ENCODE assay signal across 13 cellular contexts in the genomic region with DNA sequence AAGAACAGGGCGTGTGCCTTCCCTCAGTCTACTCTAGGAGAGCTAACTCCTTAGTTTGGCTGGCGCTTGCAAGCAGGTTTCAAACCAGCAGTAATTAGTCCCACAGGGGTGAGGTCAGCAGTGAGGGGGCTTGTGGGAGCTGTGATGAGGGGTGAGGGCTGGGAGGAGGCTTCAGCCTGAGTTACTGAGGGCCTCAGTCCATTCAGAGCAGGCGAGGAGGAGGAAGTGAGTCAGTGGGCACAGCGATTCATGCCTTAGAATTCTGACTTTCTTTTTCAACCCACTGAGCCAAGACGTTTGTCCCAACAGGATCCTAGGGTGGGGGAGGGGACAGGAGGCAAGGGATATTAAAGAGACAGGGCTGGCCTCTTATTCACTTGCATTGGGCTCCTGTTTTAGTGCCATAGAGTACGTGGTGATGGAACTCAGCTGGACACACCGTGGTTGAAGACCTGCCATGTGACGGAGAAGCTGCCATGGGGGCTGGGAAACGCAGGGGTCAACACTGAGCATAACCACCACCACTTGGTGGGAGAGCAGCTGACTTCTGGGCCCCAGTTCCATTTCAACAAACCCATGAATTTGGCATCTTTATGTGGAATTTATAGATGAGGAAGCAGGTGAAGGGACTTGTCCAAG. TPM values are rescaled to one million over a fixed set of nuclear protein-coding genes. Genes with fewer than 3 reads are reported as not detected.
DNase-seq lines count a peak whose midpoint lies in the region; ATAC-seq and TF ChIP-seq lines count a peak whose summit lies in the region.
"Had no signal": no experiment of that assay in that cellular context is flagged by ENCODE, and none has a peak within 500 bp of the region (broad histone marks: within the 10 kb centered on the region; RNA-seq: fewer than 3 reads in every experiment).

No MANE protein-coding gene starts in this region.

- no peaks in the 10 kb centered on the region for H3K36me3 ChIP-seq in thyroid gland
- H3K36me3 ChIP-seq: right atrium auricular region had no signal

- H3K9me3 Mint-ChIP-seq in activated naive CD4-positive, alpha-beta T cell treated with anti-CD3 and anti-CD28 coated beads for 36 hours, result no peaks in the 10 kb centered on the region
- H3K9me3 Mint-ChIP-seq: stimulated activated naive CD8-positive, alpha-beta T cell treated with anti-CD3 and anti-CD28 coated beads, Interleukin-15, Interleukin-2, amounts not matched to agents 100 ng/mL and 50 ng/mL, for 24 hours had no signal

- H3K4me1 ChIP-seq in thyroid gland, result peaks cover 8 to 55% of the 10 kb centered on the region in 2 donors

- H3K36me3 Mint-ChIP-seq in activated naive CD4-positive, alpha-beta T cell treated with anti-CD3 and anti-CD28 coated beads for 36 hours (ENCODE audit: low read depth), result no peaks in the 10 kb centered on the region

- no peaks in the 10 kb centered on the region for H3K9me3 ChIP-seq in thyroid gland
- H3K9me3 ChIP-seq: right atrium auricular region had no signal

- peak overlapping the region in 2 of 3 donors; percentile 6 to 51 for H3K27ac ChIP-seq in thyroid gland
- H3K27ac ChIP-seq: right atrium auricular region had no signal

- H3K4me3 ChIP-seq in foreskin fibroblast (ENCODE audit: low read depth in 1 of 2, low read length in 2 of 2) (no peak overlapping the region), thyroid gland (replicated peaks in 1 of 3) (no peak overlapping the region)
- H3K4me3 ChIP-seq: right atrium auricular region had no signal

- CTCF ChIA-PET in activated naive CD4-positive, alpha-beta T cell treated with anti-CD3 and anti-CD28 coated beads for 36 hours (lab: Charles Lee), result interaction anchor here (1.2 to 2.1 kb wide), 4 partner anchors 21 to 50 kb away, joined by 5 to 7 read pairs (median 6); a partner anchor contains a TSS

- no peak for TF ChIP-seq POLR2A in thyroid gland (IDR thresholded peaks at IDR 0.05)

- intact Hi-C loops in activated naive CD4-positive, alpha-beta T cell treated with anti-CD3 and anti-CD28 coated beads for 36 hours (cut with micrococcal nuclease), result no loop called here
- intact Hi-C loops in thyroid gland (cut with DNase I), result no loop called here

- TF ChIP-seq CTCF in foreskin fibroblast (IDR thresholded peaks at IDR 0.05; ENCODE audit: low read depth, low read length), result no peak
- TF ChIP-seq CTCF in thyroid gland (IDR thresholded peaks at IDR 0.05), result no peak

- no peak overlapping the region for H3K4me3 Mint-ChIP-seq in activated naive CD4-positive, alpha-beta T cell treated with anti-CD3 and anti-CD28 coated beads for 36 hours
- H3K4me3 Mint-ChIP-seq: stimulated activated naive CD8-positive, alpha-beta T cell treated with anti-CD3 and anti-CD28 coated beads, Interleukin-15, Interleukin-2, amounts not matched to agents 100 ng/mL and 50 ng/mL, for 24 hours had no signal

- H3K27ac Mint-ChIP-seq in activated naive CD4-positive, alpha-beta T cell treated with anti-CD3 and anti-CD28 coated beads for 36 hours, result peak overlapping the region; percentile 62
- H3K27ac Mint-ChIP-seq: stimulated activated naive CD8-positive, alpha-beta T cell treated with anti-CD3 and anti-CD28 coated beads, Interleukin-15, Interleukin-2, amounts not matched to agents 100 ng/mL and 50 ng/mL, for 24 hours had no signal

- H3K27me3 Mint-ChIP-seq in activated naive CD4-positive, alpha-beta T cell treated with anti-CD3 and anti-CD28 coated beads for 36 hours (ENCODE audit: low read depth), result peaks cover 2% of the 10 kb centered on the region

- no peaks in the 10 kb centered on the region for H3K27me3 ChIP-seq in thyroid gland
- H3K27me3 ChIP-seq: right atrium auricular region had no signal

- no peak for ATAC-seq in HG03097 (IDR thresholded peaks at IDR 0.05; ENCODE audit: low FRiP score, unreplicated experiment)
- ATAC-seq in GM19351 (IDR thresholded peaks at IDR 0.05; ENCODE audit: unreplicated experiment), result no peak

- DNase-seq in activated naive CD4-positive, alpha-beta T cell treated with anti-CD3 and anti-CD28 coated beads for 36 hours, result peak; percentile 64
- no peak for DNase-seq in activated naive CD4-positive, alpha-beta T cell (lab: John Stamatoyannopoulos, UW)
- DNase-seq in SW480 (ENCODE audit: low spot score) (peak; percentile 75), foreskin fibroblast (peak; percentile 72 to 81), thyroid gland (peak; percentile 46 to 56), nucleus accumbens (lab: John Stamatoyannopoulos, UW) (no peak)
- DNase-seq: amygdala, NCI-H187 treated with DMSO at 0.1 percent for 48 hours had no signal

- WGBS in thyroid gland, 2 donors, result 55 to 58% methylated on average over 9 of the region's 9 CpGs

- peaks cover 46% of the 10 kb centered on the region for H3K4me1 Mint-ChIP-seq in activated naive CD4-positive, alpha-beta T cell treated with anti-CD3 and anti-CD28 coated beads for 36 hours (ENCODE audit: low read depth)

RNA-seq across cellular contexts. Expression of a gene that starts 8.3 kb away (rescaled TPM):
- total RNA-seq in activated naive CD4-positive, alpha-beta T cell treated with anti-CD3 and anti-CD28 coated beads for 36 hours, result 10 to 100 TPM; 17.9 to 19.3 TPM
- total RNA-seq in thyroid gland, result 100 to 1,000 TPM; 145 to 246 (median 172) TPM

RNA-seq across cellular contexts. Expression of a gene that starts 47.5 kb away (rescaled TPM):
- total RNA-seq in activated naive CD4-positive, alpha-beta T cell treated with anti-CD3 and anti-CD28 coated beads for 36 hours, result 10 to 100 TPM; 10.5 to 11.1 TPM
- total RNA-seq in thyroid gland, result 10 to 100 TPM; 42.5 to 79.3 (median 64.5) TPM

RNA-seq across cellular contexts. Expression of a gene that starts 52.6 kb away (rescaled TPM):
- not detected for total RNA-seq in activated naive CD4-positive, alpha-beta T cell treated with anti-CD3 and anti-CD28 coated beads for 36 hours
- 1 to 10 TPM; 1.8 to 2.4 (median 2.1) TPM for total RNA-seq in thyroid gland
- total RNA-seq: T-helper 2 cell treated with Interferon-gamma antibody and Interleukin-4, amounts not matched to agents 100 ng/mL and 5 ng/mL, for 36 hours had no signal

Comparison
In these comparisons a context has a peak if more than half of its experiments do, and no peak if none do; other contexts are left out.
1. DNase-seq: peak in activated naive CD4-positive, alpha-beta T cell treated with anti-CD3 and anti-CD28 coated beads for 36 hours (single experiment), SW480 (single experiment), foreskin fibroblast (2 of 2) and thyroid gland (2 of 2); none in activated naive CD4-positive, alpha-beta T cell (0 of 4) and nucleus accumbens (0 of 56).
2. RNA of a gene that starts 8.3 kb away (total RNA-seq): 145 to 246 TPM in thyroid gland; 17.9 to 19.3 TPM in activated naive CD4-positive, alpha-beta T cell treated with anti-CD3 and anti-CD28 coated beads for 36 hours; every median in the first group is over 4 times any median in the second.